ENCODE assay signal across 9 cellular contexts in the genomic region with DNA sequence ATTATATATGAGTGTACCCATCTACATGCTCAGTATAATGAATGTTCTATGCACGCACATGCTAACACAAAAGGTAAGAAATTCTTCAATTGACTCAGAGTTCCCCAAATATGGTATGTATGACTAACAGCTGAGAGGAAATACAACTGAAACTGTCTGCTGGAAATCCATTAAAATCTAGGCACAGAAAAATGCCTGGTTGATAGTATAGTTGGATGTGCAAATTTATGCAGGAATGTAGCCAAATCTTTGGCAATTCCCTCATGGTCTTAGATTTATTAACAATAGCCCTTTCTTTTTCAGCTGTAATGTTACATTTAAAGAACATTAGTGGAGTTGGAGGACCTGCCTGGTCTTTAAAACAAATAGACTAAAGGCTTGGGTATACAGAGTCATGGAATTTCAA. TPM values are rescaled to one million over a fixed set of nuclear protein-coding genes. Genes with fewer than 3 reads are reported as not detected.
DNase-seq lines count a peak whose midpoint lies in the region; ATAC-seq and TF ChIP-seq lines count a peak whose summit lies in the region.
"Had no signal": no experiment of that assay in that cellular context is flagged by ENCODE, and none has a peak within 500 bp of the region (broad histone marks: within the 10 kb centered on the region; RNA-seq: fewer than 3 reads in every experiment).

No MANE protein-coding gene starts in this region.

- peak overlapping the region in 2 of 10 donors; percentile 60 to 85 for H3K27ac Mint-ChIP-seq in naive thymus-derived CD8-positive, alpha-beta T cell
- H3K27ac Mint-ChIP-seq: naive B cell had no signal

- H3K9me3 ChIP-seq in HUES48 (ENCODE audit: control insufficient read depth, insufficient read depth, low read length), result no peaks in the 10 kb centered on the region

- H3K36me3 Mint-ChIP-seq in naive thymus-derived CD8-positive, alpha-beta T cell, result peaks cover 0 to 40% (median 6%) of the 10 kb centered on the region in 3 donors

- no peaks in the 10 kb centered on the region for H3K36me3 ChIP-seq in HUES48 (ENCODE audit: control insufficient read depth, insufficient read depth, low read length)

- peak overlapping the region in 2 of 10 donors; percentile 36 to 40 for H3K4me3 Mint-ChIP-seq in naive thymus-derived CD8-positive, alpha-beta T cell

- H3K4me1 ChIP-seq in HUES48 (ENCODE audit: control insufficient read depth, insufficient read depth, low read length), result peaks cover 40% of the 10 kb centered on the region

- intact Hi-C loops in left colon (cut with DNase I, micrococcal nuclease), result no loop called here

- H3K9me3 Mint-ChIP-seq in naive thymus-derived CD8-positive, alpha-beta T cell, result no peaks in the 10 kb centered on the region
- H3K9me3 Mint-ChIP-seq: naive B cell had no signal

- ATAC-seq in GM18502 (IDR thresholded peaks at IDR 0.05; ENCODE audit: poor library complexity, unreplicated experiment), result peak; percentile 92
- peak; percentile 77 for ATAC-seq in GM21723 (IDR thresholded peaks at IDR 0.05; ENCODE audit: unreplicated experiment)
- ATAC-seq in left colon, result no peak
- ATAC-seq in naive thymus-derived CD8-positive, alpha-beta T cell, result no peak

- no peak for TF ChIP-seq CTCF in choroid plexus epithelial cell (conservative IDR thresholded peaks at IDR 0.05; ENCODE audit: low read depth, low read length)

- H3K27ac ChIP-seq in HUES48 (ENCODE audit: low read depth, low read length), result peak overlapping the region; percentile 36

- H3K27me3 ChIP-seq in HUES48 (ENCODE audit: control insufficient read depth, insufficient read depth, low read length), result peaks cover 27% of the 10 kb centered on the region

- H3K27me3 Mint-ChIP-seq in naive thymus-derived CD8-positive, alpha-beta T cell, result no peaks in the 10 kb centered on the region
- H3K27me3 Mint-ChIP-seq: naive B cell had no signal

- POLR2A ChIA-PET in naive thymus-derived CD8-positive, alpha-beta T cell (lab: Charles Lee), result no interaction called here

- H3K4me3 ChIP-seq in HUES48 (ENCODE audit: low read depth, low read length) (no peak overlapping the region; the same call in 1 of the 2 replicates), choroid plexus epithelial cell (ENCODE audit: low read depth, low read length) (no peak overlapping the region)

- peak; percentile 72 for DNase-seq in choroid plexus epithelial cell (ENCODE audit: low read depth)
- DNase-seq in NCI-H146 (lab: John Stamatoyannopoulos, UW), result no peak
- no peak for DNase-seq in occipital lobe (lab: John Stamatoyannopoulos, UW)
- no peak for DNase-seq in left colon
- DNase-seq in naive thymus-derived CD8-positive, alpha-beta T cell, result no peak
- DNase-seq: naive B cell had no signal

- H3K9ac ChIP-seq in HUES48 (ENCODE audit: low read depth, low read length), result no peak overlapping the region

- peaks cover 11 to 61% (median 45%) of the 10 kb centered on the region in 4 donors for H3K4me1 Mint-ChIP-seq in naive thymus-derived CD8-positive, alpha-beta T cell

RNA-seq across cellular contexts. Expression of a gene that starts 5.5 kb away (rescaled TPM):
- total RNA-seq in occipital lobe, result 78.9 TPM
- 10 to 100 TPM; 86.6 to 87.3 TPM for total RNA-seq in left colon
- 10 to 100 TPM; 33.9 to 40.8 TPM for total RNA-seq in naive thymus-derived CD8-positive, alpha-beta T cell
- 10 to 100 TPM; 10.4 to 12.0 (median 11.4) TPM for polyA plus RNA-seq in naive thymus-derived CD8-positive, alpha-beta T cell

Comparison
In these comparisons a context has a peak if more than half of its experiments do, and no peak if none do; other contexts are left out.
1. ATAC-seq: peak in GM18502 (single experiment) and GM21723 (single experiment); none in left colon (single experiment) and naive thymus-derived CD8-positive, alpha-beta T cell (0 of 2).